Comparison of ENCODE assay signal across 18 cellular contexts in the genomic region with DNA sequence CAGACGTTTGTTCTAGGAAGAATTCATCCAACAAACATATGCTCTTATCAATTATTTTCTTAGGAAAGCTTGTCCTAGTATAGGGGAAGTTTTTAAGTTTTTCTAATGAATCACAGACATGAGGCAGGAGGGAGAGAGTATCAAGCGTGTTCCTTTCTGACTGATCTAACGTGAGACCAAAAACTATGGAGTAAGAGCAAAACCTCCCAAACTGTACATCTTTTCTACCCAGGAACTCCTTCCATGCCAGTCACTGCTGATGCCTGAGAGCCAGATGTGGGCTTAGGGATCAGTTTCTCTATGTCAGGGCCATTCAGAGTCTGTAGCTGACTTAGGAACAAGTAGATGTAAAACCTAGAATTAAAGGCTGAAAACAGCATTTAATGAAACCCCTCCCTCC. TPM values are rescaled to one million over a fixed set of nuclear protein-coding genes. Genes with fewer than 3 reads are reported as not detected.
DNase-seq lines count a peak whose midpoint lies in the region; ATAC-seq and TF ChIP-seq lines count a peak whose summit lies in the region.
"Had no signal": no experiment of that assay in that cellular context is flagged by ENCODE, and none has a peak within 500 bp of the region (broad histone marks: within the 10 kb centered on the region; RNA-seq: fewer than 3 reads in every experiment).

No MANE protein-coding gene starts in this region.

- H3K27me3 ChIP-seq in ascending aorta (no peaks in the 10 kb centered on the region), heart right ventricle (no peaks in the 10 kb centered on the region), stomach (no peaks in the 10 kb centered on the region), vagina (no peaks in the 10 kb centered on the region)
- H3K27me3 ChIP-seq: colonic mucosa had no signal

- H3K36me3 ChIP-seq in ascending aorta (no peaks in the 10 kb centered on the region), heart right ventricle (no peaks in the 10 kb centered on the region), stomach (no peaks in the 10 kb centered on the region), vagina (no peaks in the 10 kb centered on the region)
- H3K36me3 ChIP-seq: colonic mucosa had no signal

- H3K27ac ChIP-seq in ascending aorta, result peak overlapping the region; percentile 81 to 84
- peak overlapping the region in 5 of 10 donors; percentile 7 to 61 (median 28) for H3K27ac ChIP-seq in heart right ventricle
- peak overlapping the region in 3 of 5 donors; percentile 8 to 40 (median 36) for H3K27ac ChIP-seq in stomach
- no peak overlapping the region for H3K27ac ChIP-seq in vagina
- H3K27ac ChIP-seq: colonic mucosa had no signal

- 64 to 76% methylated on average over 3 of the region's 3 CpGs for WGBS in heart right ventricle, 2 donors
- 55 to 73% (median 69%) methylated on average over 3 of the region's 3 CpGs for WGBS in stomach, 5 donors

- peak in 6 of 8 donors; percentile 9 to 52 (median 22) for ATAC-seq in heart right ventricle
- ATAC-seq: WTC11 had no signal

- H3K9me3 ChIP-seq in ascending aorta, result no peaks in the 10 kb centered on the region
- no peaks in the 10 kb centered on the region for H3K9me3 ChIP-seq in heart right ventricle
- no peaks in the 10 kb centered on the region for H3K9me3 ChIP-seq in stomach
- H3K9me3 ChIP-seq in vagina, result no peaks in the 10 kb centered on the region
- H3K9me3 ChIP-seq: colonic mucosa had no signal

- TF ChIP-seq POLR2A in stomach (IDR thresholded peaks at IDR 0.05), result no peak
- TF ChIP-seq POLR2A in vagina (IDR thresholded peaks at IDR 0.05), result no peak

- TF ChIP-seq CTCF in AG09319 (IDR thresholded peaks at IDR 0.05; ENCODE audit: low read depth, low read length), result no peak
- no peak for TF ChIP-seq CTCF in ascending aorta (IDR thresholded peaks at IDR 0.05)
- no peak for TF ChIP-seq CTCF in heart right ventricle (IDR thresholded peaks at IDR 0.05)
- TF ChIP-seq CTCF in stomach (IDR thresholded peaks at IDR 0.05), result no peak
- no peak for TF ChIP-seq CTCF in vagina (IDR thresholded peaks at IDR 0.05)

- no peak for TF ChIP-seq EP300 in stomach (IDR thresholded peaks at IDR 0.05)

- DNase-seq in AG09319 (ENCODE audit: extremely low read depth, low read depth) (peak; percentile 44), ascending aorta (ENCODE audit: low spot score in 2 of 2) (no peak), heart right ventricle (no peak), stomach (no peak), NCI-H748 (lab: John Stamatoyannopoulos, UW; ENCODE audit: unreplicated experiment) (no peak), COLO668 (lab: John Stamatoyannopoulos, UW; ENCODE audit: unreplicated experiment) (no peak), kidney tubule cell (ENCODE audit: low spot score) (no peak), vagina (ENCODE audit: extremely low spot score in 2 of 2) (no peak)
- DNase-seq: AML-193, Calu3, colonic mucosa, hippocampal formation, Karpas-422, NCI-H345, small intestine had no signal

- intact Hi-C loops in ascending aorta (cut with DNase I) (no loop called here), heart right ventricle (cut with DNase I) (no loop called here), stomach (cut with DNase I; ENCODE audit: low total_unique reads) (no loop called here), vagina (cut with DNase I) (loop anchor here (2.0 kb wide), 1 partner anchor 29 kb away; no protein-coding TSS in a partner anchor)

- H3K4me3 ChIP-seq in ascending aorta, result peak overlapping the region in 1 of 2 donors; percentile 38
- H3K4me3 ChIP-seq in heart right ventricle, result no peak overlapping the region
- H3K4me3 ChIP-seq in stomach, result no peak overlapping the region
- no peak overlapping the region for H3K4me3 ChIP-seq in vagina
- H3K4me3 ChIP-seq: colonic mucosa had no signal

- H3K4me1 ChIP-seq in ascending aorta (peaks cover 3 to 14% of the 10 kb centered on the region in 2 donors), heart right ventricle (peaks cover 0 to 22% (median 10%) of the 10 kb centered on the region in 9 donors), stomach (peaks cover 0 to 9% (median 2%) of the 10 kb centered on the region in 4 donors), vagina (peaks cover 19% of the 10 kb centered on the region)
- H3K4me1 ChIP-seq: colonic mucosa had no signal

RNA-seq across cellular contexts. Expression of a gene that starts 51.7 kb away (rescaled TPM):
- 99.9 TPM for total RNA-seq in ascending aorta
- total RNA-seq in heart right ventricle, result 100 to 1,000 TPM in 9 of 10 donors, 10 to 100 TPM in 1; 96.8 to 145 (median 126) TPM
- 10 to 100 TPM; 16.7 to 37.2 TPM for polyA plus RNA-seq in heart right ventricle
- 100 to 1,000 TPM in 4 of 5 donors, 10 to 100 TPM in 1; 30.1 to 624 (median 148) TPM for total RNA-seq in stomach
- 1 to 10 TPM; 6.7 to 9.4 (median 7.7) TPM for polyA plus RNA-seq in stomach
- total RNA-seq in vagina, result 73.4 TPM
- total RNA-seq: G401; T-helper 1 cell treated with Interleukin-12 subunit alpha and Interleukin-12 subunit beta and Interleukin-4 antibody, amounts not matched to agents 30 ng/mL and 1 ng/mL, for 36 hours had no signal
